Comparison of ENCODE assay signal across 31 cellular contexts in the genomic region with DNA sequence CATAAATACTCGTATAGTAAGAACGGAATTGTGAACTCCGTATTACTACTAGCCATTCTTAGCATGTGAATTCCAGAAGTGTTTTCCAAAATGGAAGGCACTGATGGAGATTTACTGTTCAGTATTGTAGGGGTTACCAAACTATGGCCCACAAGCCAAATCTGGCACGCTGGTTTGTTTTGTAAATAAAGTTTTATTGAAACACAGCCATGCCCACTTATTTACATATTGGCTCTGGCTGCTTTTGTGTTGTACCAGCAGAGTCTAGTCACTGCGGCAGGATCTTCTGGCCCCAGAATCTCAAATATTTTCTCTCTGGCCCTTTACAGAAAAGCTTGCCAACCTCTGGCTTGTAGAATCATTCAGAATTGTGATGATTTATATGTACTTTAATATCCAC.
"Had no signal": no experiment of that assay in that cellular context is flagged by ENCODE, and none has a peak within 500 bp of the region (broad histone marks: within the 10 kb centered on the region; RNA-seq: fewer than 3 reads in every experiment).

No MANE protein-coding gene starts in this region.

- H3K4me1 ChIP-seq: adrenal gland had no signal

- DNase-seq: activated CD4-positive, alpha-beta memory T cell treated with anti-CD3 and anti-CD28 coated beads for 36 hours; activated CD4-positive, alpha-beta T cell treated with anti-CD3 and anti-CD28 coated beads for 36 hours; activated CD4-positive, alpha-beta T cell treated with anti-CD3 and anti-CD28 coated beads, Interleukin-2, amount 10 ng/mL, durations not matched to agents 24 days and 14 days; activated CD4-positive, CD25-positive, alpha-beta regulatory T cell; activated CD4-positive, CD25-positive, alpha-beta regulatory T cell treated with anti-CD3 and anti-CD28 coated beads, Interleukin-2, amount 50 U/mL, for 72 hours; activated CD8-positive, alpha-beta memory T cell treated with anti-CD3 and anti-CD28 coated beads, Interleukin-2, amount 10 ng/mL, durations not matched to agents 7 days and 5 days; activated CD8-positive, alpha-beta memory T cell treated with anti-CD3 and anti-CD28 coated beads, Interleukin-2, amount 50 U/mL, for 4 hours; activated CD8-positive, alpha-beta T cell treated with anti-CD3 and anti-CD28 coated beads, Interleukin-2, amount 10 ng/mL, durations not matched to agents 7 days and 5 days; activated effector memory CD4-positive, alpha-beta T cell treated with anti-CD3 and anti-CD28 coated beads, Interleukin-2, amount 50 U/mL, for 16 hours; activated naive CD4-positive, alpha-beta T cell treated with anti-CD3 and anti-CD28 coated beads for 36 hours; activated naive CD8-positive, alpha-beta T cell treated with anti-CD3 and anti-CD28 coated beads for 36 hours; activated naive CD8-positive, alpha-beta T cell treated with anti-CD3 and anti-CD28 coated beads, Interleukin-2, amount 50 U/mL, for 24 hours; activated T-cell treated with anti-CD3 and anti-CD28 coated beads, Interleukin-2, amount 50 U/mL, for 1 hour; activated T-cell treated with anti-CD3 and anti-CD28 coated beads, Interleukin-2, amount 50 U/mL, for 48 hours; adrenal gland; amygdala; aorta; body of pancreas; caudate nucleus; cortex of kidney; dermis blood vessel endothelial cell; effector CD4-positive, alpha-beta T cell; effector memory CD8-positive, alpha-beta T cell; erythroblast; foreskin keratinocyte; gastrocnemius medialis; glutamatergic neuron; heart left ventricle; T-helper 2 cell had no signal

- H3K27me3 ChIP-seq: adrenal gland, body of pancreas, esophagus muscularis mucosa, gastrocnemius medialis had no signal

- H3K27ac ChIP-seq: adrenal gland, body of pancreas, esophagus muscularis mucosa, foreskin keratinocyte, gastrocnemius medialis, heart left ventricle had no signal

- H3K9me3 ChIP-seq: adrenal gland, body of pancreas, esophagus muscularis mucosa, gastrocnemius medialis, heart left ventricle had no signal

- ATAC-seq: activated CD8-positive, alpha-beta memory T cell treated with anti-CD3 and anti-CD28 coated beads, Interleukin-2, amount 10 ng/mL, durations not matched to agents 7 days and 5 days; activated CD8-positive, alpha-beta T cell treated with anti-CD3 and anti-CD28 coated beads, Interleukin-2, amount 10 ng/mL, durations not matched to agents 7 days and 5 days; activated naive CD8-positive, alpha-beta T cell treated with anti-CD3 and anti-CD28 coated beads, Interleukin-2, amount 50 U/mL, for 24 hours; body of pancreas; effector memory CD8-positive, alpha-beta T cell; foreskin keratinocyte; gastrocnemius medialis; heart left ventricle had no signal

- H3K36me3 ChIP-seq: adrenal gland, esophagus muscularis mucosa, gastrocnemius medialis, heart left ventricle had no signal

- H3K4me3 ChIP-seq: adrenal gland, body of pancreas, esophagus muscularis mucosa, gastrocnemius medialis, heart left ventricle had no signal

- FAIRE-seq: colon had no signal
